ENCODE assay signal across 2 cellular contexts in the genomic region with DNA sequence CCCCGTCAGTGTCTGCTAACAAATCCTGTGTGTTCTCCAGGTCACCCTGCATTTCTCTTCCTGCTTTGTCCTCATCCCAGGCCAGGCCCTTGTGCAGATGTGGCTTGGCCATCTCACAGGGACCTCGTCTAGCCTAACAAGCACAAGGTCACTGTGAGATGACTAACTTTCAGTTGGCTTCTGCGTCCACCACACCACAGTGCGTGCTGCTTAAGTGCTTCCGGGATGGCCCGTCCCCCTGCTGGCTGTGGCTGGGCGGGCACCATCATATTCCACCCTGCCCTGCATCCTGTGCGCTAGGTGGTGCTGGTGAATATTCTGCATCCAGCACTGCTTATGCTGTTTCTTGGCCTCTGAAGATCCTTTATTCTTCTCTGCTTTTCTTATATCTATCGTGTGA.
TF ChIP-seq lines count a peak whose summit lies in the region.

No MANE protein-coding gene starts in this region.

TF ChIP-seq in GM23338, 12 proteins besides CTCF, POLR2A, EP300 and RAD21 (continues in another document):
- TF ChIP-seq, protein P1, sequence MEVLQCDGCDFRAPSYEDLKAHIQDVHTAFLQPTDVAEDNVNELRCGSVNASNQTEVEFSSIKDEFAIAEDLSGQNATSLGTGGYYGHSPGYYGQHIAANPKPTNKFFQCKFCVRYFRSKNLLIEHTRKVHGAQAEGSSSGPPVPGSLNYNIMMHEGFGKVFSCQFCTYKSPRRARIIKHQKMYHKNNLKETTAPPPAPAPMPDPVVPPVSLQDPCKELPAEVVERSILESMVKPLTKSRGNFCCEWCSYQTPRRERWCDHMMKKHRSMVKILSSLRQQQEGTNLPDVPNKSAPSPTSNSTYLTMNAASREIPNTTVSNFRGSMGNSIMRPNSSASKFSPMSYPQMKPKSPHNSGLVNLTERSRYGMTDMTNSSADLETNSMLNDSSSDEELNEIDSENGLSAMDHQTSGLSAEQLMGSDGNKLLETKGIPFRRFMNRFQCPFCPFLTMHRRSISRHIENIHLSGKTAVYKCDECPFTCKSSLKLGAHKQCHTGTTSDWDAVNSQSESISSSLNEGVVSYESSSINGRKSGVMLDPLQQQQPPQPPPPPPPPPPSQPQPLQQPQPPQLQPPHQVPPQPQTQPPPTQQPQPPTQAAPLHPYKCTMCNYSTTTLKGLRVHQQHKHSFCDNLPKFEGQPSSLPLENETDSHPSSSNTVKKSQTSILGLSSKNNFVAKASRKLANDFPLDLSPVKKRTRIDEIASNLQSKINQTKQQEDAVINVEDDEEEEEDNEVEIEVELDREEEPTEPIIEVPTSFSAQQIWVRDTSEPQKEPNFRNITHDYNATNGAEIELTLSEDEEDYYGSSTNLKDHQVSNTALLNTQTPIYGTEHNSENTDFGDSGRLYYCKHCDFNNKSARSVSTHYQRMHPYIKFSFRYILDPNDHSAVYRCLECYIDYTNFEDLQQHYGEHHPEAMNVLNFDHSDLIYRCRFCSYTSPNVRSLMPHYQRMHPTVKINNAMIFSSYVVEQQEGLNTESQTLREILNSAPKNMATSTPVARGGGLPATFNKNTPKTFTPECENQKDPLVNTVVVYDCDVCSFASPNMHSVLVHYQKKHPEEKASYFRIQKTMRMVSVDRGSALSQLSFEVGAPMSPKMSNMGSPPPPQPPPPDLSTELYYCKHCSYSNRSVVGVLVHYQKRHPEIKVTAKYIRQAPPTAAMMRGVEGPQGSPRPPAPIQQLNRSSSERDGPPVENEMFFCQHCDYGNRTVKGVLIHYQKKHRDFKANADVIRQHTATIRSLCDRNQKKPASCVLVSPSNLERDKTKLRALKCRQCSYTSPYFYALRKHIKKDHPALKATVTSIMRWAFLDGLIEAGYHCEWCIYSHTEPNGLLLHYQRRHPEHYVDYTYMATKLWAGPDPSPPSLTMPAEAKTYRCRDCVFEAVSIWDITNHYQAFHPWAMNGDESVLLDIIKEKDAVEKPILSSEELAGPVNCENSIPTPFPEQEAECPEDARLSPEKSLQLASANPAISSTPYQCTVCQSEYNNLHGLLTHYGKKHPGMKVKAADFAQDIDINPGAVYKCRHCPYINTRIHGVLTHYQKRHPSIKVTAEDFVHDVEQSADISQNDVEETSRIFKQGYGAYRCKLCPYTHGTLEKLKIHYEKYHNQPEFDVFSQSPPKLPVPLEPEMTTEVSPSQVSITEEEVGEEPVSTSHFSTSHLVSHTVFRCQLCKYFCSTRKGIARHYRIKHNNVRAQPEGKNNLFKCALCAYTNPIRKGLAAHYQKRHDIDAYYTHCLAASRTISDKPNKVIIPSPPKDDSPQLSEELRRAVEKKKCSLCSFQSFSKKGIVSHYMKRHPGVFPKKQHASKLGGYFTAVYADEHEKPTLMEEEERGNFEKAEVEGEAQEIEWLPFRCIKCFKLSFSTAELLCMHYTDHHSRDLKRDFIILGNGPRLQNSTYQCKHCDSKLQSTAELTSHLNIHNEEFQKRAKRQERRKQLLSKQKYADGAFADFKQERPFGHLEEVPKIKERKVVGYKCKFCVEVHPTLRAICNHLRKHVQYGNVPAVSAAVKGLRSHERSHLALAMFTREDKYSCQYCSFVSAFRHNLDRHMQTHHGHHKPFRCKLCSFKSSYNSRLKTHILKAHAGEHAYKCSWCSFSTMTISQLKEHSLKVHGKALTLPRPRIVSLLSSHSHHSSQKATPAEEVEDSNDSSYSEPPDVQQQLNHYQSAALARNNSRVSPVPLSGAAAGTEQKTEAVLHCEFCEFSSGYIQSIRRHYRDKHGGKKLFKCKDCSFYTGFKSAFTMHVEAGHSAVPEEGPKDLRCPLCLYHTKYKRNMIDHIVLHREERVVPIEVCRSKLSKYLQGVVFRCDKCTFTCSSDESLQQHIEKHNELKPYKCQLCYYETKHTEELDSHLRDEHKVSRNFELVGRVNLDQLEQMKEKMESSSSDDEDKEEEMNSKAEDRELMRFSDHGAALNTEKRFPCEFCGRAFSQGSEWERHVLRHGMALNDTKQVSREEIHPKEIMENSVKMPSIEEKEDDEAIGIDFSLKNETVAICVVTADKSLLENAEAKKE (CRISPR knock-in tag; IDR thresholded peaks at IDR 0.05), result no peak
- TF ChIP-seq STAT1 (IDR thresholded peaks at IDR 0.05; ENCODE audit: unreplicated experiment) (no peak), POLR2AphosphoS5 (IDR thresholded peaks at IDR 0.05; ENCODE audit: low read depth) (no peak), ZNF331 (CRISPR knock-in tag; IDR thresholded peaks at IDR 0.05; ENCODE audit: low read depth) (no peak), EZH2phosphoT487 (IDR thresholded peaks at IDR 0.05; ENCODE audit: unreplicated experiment) (no peak), CREB1 (CRISPR knock-in tag; IDR thresholded peaks at IDR 0.05; ENCODE audit: low read depth) (no peak), NANOG (IDR thresholded peaks at IDR 0.05; ENCODE audit: borderline replicate concordance) (no peak), JUNB (IDR thresholded peaks at IDR 0.05; ENCODE audit: unreplicated experiment) (no peak), ZNF114 (CRISPR knock-in tag; IDR thresholded peaks at IDR 0.05) (no peak)
- TF ChIP-seq, protein P2, sequence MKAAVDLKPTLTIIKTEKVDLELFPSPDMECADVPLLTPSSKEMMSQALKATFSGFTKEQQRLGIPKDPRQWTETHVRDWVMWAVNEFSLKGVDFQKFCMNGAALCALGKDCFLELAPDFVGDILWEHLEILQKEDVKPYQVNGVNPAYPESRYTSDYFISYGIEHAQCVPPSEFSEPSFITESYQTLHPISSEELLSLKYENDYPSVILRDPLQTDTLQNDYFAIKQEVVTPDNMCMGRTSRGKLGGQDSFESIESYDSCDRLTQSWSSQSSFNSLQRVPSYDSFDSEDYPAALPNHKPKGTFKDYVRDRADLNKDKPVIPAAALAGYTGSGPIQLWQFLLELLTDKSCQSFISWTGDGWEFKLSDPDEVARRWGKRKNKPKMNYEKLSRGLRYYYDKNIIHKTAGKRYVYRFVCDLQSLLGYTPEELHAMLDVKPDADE (IDR thresholded peaks at IDR 0.05), result no peak

TF ChIP-seq in WTC11, 78 proteins besides CTCF, POLR2A, EP300 and RAD21 (continued from another document):
- TF ChIP-seq, protein P3, sequence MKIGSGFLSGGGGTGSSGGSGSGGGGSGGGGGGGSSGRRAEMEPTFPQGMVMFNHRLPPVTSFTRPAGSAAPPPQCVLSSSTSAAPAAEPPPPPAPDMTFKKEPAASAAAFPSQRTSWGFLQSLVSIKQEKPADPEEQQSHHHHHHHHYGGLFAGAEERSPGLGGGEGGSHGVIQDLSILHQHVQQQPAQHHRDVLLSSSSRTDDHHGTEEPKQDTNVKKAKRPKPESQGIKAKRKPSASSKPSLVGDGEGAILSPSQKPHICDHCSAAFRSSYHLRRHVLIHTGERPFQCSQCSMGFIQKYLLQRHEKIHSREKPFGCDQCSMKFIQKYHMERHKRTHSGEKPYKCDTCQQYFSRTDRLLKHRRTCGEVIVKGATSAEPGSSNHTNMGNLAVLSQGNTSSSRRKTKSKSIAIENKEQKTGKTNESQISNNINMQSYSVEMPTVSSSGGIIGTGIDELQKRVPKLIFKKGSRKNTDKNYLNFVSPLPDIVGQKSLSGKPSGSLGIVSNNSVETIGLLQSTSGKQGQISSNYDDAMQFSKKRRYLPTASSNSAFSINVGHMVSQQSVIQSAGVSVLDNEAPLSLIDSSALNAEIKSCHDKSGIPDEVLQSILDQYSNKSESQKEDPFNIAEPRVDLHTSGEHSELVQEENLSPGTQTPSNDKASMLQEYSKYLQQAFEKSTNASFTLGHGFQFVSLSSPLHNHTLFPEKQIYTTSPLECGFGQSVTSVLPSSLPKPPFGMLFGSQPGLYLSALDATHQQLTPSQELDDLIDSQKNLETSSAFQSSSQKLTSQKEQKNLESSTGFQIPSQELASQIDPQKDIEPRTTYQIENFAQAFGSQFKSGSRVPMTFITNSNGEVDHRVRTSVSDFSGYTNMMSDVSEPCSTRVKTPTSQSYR (CRISPR knock-in tag; IDR thresholded peaks at IDR 0.05), result no peak
- no peak for TF ChIP-seq ZNF416 (CRISPR knock-in tag; IDR thresholded peaks at IDR 0.05)
TF ChIP-seq in WTC11: peak in this region for 0.
